Comparison of ENCODE assay signal across 33 cellular contexts in the genomic region with DNA sequence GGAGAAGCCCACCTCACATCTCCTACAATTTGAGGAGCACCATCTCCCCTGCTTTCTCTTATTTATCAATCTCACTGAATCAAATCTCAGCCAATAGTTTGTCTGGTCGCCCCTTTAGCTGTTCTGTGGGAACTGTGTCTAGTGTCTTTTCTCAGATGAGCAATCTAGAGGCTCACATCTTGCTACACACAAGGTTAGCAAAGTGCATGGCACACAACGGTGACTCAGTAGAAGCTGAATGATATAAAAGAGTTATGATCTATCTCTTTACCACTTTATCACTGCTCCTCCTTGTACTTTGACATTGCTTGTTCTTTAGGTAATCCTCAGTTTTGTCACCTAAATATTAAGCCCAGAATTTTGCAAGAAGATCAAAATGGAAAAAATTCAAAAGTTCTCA. TPM values are rescaled to one million over a fixed set of nuclear protein-coding genes. Genes with fewer than 3 reads are reported as not detected.
DNase-seq lines count a peak whose midpoint lies in the region; ATAC-seq and TF ChIP-seq lines count a peak whose summit lies in the region.
"Had no signal": no experiment of that assay in that cellular context is flagged by ENCODE, and none has a peak within 500 bp of the region (broad histone marks: within the 10 kb centered on the region; RNA-seq: fewer than 3 reads in every experiment).

No MANE protein-coding gene starts in this region.

- no peak for TF ChIP-seq CTCF in natural killer cell (IDR thresholded peaks at IDR 0.05)
- no peak for TF ChIP-seq CTCF in body of pancreas (IDR thresholded peaks at IDR 0.05)

- H3K36me3 Mint-ChIP-seq in activated naive CD4-positive, alpha-beta T cell treated with anti-CD3 and anti-CD28 coated beads, Interleukin-2, amount 10 ng/mL, durations not matched to agents 7 days and 5 days = peaks cover 22% of the 10 kb centered on the region
- peaks cover 35% of the 10 kb centered on the region for H3K36me3 Mint-ChIP-seq in activated CD8-positive, alpha-beta T cell treated with anti-CD3 and anti-CD28 coated beads, Interleukin-2, amount 10 ng/mL, durations not matched to agents 7 days and 5 days (ENCODE audit: low read depth)
- no peaks in the 10 kb centered on the region for H3K36me3 Mint-ChIP-seq in natural killer cell
- H3K36me3 Mint-ChIP-seq: brain, naive B cell had no signal

- H3K4me1 Mint-ChIP-seq in activated naive CD4-positive, alpha-beta T cell treated with anti-CD3 and anti-CD28 coated beads, Interleukin-2, amount 10 ng/mL, durations not matched to agents 7 days and 5 days = peaks cover 71% of the 10 kb centered on the region
- H3K4me1 Mint-ChIP-seq in activated CD8-positive, alpha-beta T cell treated with anti-CD3 and anti-CD28 coated beads, Interleukin-2, amount 10 ng/mL, durations not matched to agents 7 days and 5 days (ENCODE audit: low read depth) = peaks cover 78% of the 10 kb centered on the region
- H3K4me1 Mint-ChIP-seq in natural killer cell = peaks cover 64 to 67% of the 10 kb centered on the region in 2 donors
- H3K4me1 Mint-ChIP-seq: brain, GM23338, mesothelial cell of epicardium had no signal

- no peaks in the 10 kb centered on the region for H3K36me3 ChIP-seq in body of pancreas (replicated peaks in 1 of 2; ENCODE audit: insufficient read depth in 1 of 2, low read depth in 2 of 2)
- H3K36me3 ChIP-seq: esophagus squamous epithelium, heart right ventricle, prostate gland, right lobe of liver, vagina had no signal

- no peaks in the 10 kb centered on the region for H3K27me3 Mint-ChIP-seq in activated naive CD4-positive, alpha-beta T cell treated with anti-CD3 and anti-CD28 coated beads, Interleukin-2, amount 10 ng/mL, durations not matched to agents 7 days and 5 days
- H3K27me3 Mint-ChIP-seq in activated CD8-positive, alpha-beta T cell treated with anti-CD3 and anti-CD28 coated beads, Interleukin-2, amount 10 ng/mL, durations not matched to agents 7 days and 5 days (ENCODE audit: low read depth) = no peaks in the 10 kb centered on the region
- no peaks in the 10 kb centered on the region for H3K27me3 Mint-ChIP-seq in natural killer cell (ENCODE audit: low read depth in 2 of 2)
- H3K27me3 Mint-ChIP-seq: brain, naive B cell had no signal

- WGBS in body of pancreas, 2 donors = 82 to 89% methylated on average over 2 of the region's 2 CpGs

- no peak for ATAC-seq in activated CD8-positive, alpha-beta T cell treated with anti-CD3 and anti-CD28 coated beads, Interleukin-2, amount 10 ng/mL, durations not matched to agents 7 days and 5 days
- ATAC-seq in natural killer cell (peak in 1 of 3 donors; percentile 30), body of pancreas (no peak), GM18498 (IDR thresholded peaks at IDR 0.05; ENCODE audit: unreplicated experiment) (no peak)
- ATAC-seq: GM23338, heart right ventricle, HepG2, right lobe of liver, Right ventricle myocardium inferior had no signal

- no peaks in the 10 kb centered on the region for H3K9me3 ChIP-seq in body of pancreas
- H3K9me3 ChIP-seq: esophagus squamous epithelium, heart right ventricle, prostate gland, right lobe of liver, SK-N-SH, stomach, vagina had no signal

- H3K4me3 Mint-ChIP-seq in activated naive CD4-positive, alpha-beta T cell treated with anti-CD3 and anti-CD28 coated beads, Interleukin-2, amount 10 ng/mL, durations not matched to agents 7 days and 5 days = no peak overlapping the region
- H3K4me3 Mint-ChIP-seq in activated CD8-positive, alpha-beta T cell treated with anti-CD3 and anti-CD28 coated beads, Interleukin-2, amount 10 ng/mL, durations not matched to agents 7 days and 5 days = no peak overlapping the region
- H3K4me3 Mint-ChIP-seq in natural killer cell = peak overlapping the region; percentile 68
- H3K4me3 Mint-ChIP-seq: brain, GM23338, mesothelial cell of epicardium had no signal

- H3K4me1 ChIP-seq in body of pancreas = no peaks in the 10 kb centered on the region
- H3K4me1 ChIP-seq: prostate gland had no signal

- POLR2A ChIA-PET in activated CD8-positive, alpha-beta T cell treated with anti-CD3 and anti-CD28 coated beads, Interleukin-2, amount 10 ng/mL, durations not matched to agents 7 days and 5 days (lab: Charles Lee) = no interaction called here

- CTCF ChIA-PET in activated naive CD4-positive, alpha-beta T cell treated with anti-CD3 and anti-CD28 coated beads, Interleukin-2, amount 10 ng/mL, durations not matched to agents 7 days and 5 days (lab: Charles Lee) = no interaction called here
- CTCF ChIA-PET in activated CD8-positive, alpha-beta T cell treated with anti-CD3 and anti-CD28 coated beads, Interleukin-2, amount 10 ng/mL, durations not matched to agents 7 days and 5 days (lab: Charles Lee) = interaction anchor here (2.0 kb wide), 1 partner anchor 18 kb away, joined by 11 read pairs; no protein-coding TSS in a partner anchor

- H3K27ac Mint-ChIP-seq in activated naive CD4-positive, alpha-beta T cell treated with anti-CD3 and anti-CD28 coated beads, Interleukin-2, amount 10 ng/mL, durations not matched to agents 7 days and 5 days = peak overlapping the region; percentile 39
- H3K27ac Mint-ChIP-seq in activated CD8-positive, alpha-beta T cell treated with anti-CD3 and anti-CD28 coated beads, Interleukin-2, amount 10 ng/mL, durations not matched to agents 7 days and 5 days = peak overlapping the region; percentile 37
- peak overlapping the region; percentile 84 to 96 for H3K27ac Mint-ChIP-seq in natural killer cell
- H3K27ac Mint-ChIP-seq: brain, GM23338, mesothelial cell of epicardium had no signal

- intact Hi-C loops in natural killer cell (cut with micrococcal nuclease) (no loop called here), body of pancreas (cut with DNase I) (no loop called here)

- no peak for DNase-seq in activated naive CD4-positive, alpha-beta T cell treated with anti-CD3 and anti-CD28 coated beads, Interleukin-2, amount 10 ng/mL, durations not matched to agents 7 days and 5 days
- DNase-seq in activated naive CD4-positive, alpha-beta T cell treated with anti-CD3 and anti-CD28 coated beads, Interleukin-2, amount 50 U/mL, for 16 hours = no peak
- DNase-seq in ELR (ENCODE audit: low read depth) (peak; percentile 20), natural killer cell (no peak), body of pancreas (no peak), GM03348 (ENCODE audit: low spot score) (no peak)
- no peak for DNase-seq in activated CD8-positive, alpha-beta T cell treated with anti-CD3 and anti-CD28 coated beads, Interleukin-2, amount 10 ng/mL, durations not matched to agents 7 days and 5 days
- DNase-seq: activated CD4-positive, alpha-beta T cell treated with anti-CD3 and anti-CD28 coated beads for 48 hours; cerebellar nuclear complex; DMS153; esophagus squamous epithelium; foreskin melanocyte; heart right ventricle; kidney; MV-4-11; naive B cell; NCI-H1436; NCI-H2081; NCI-H2227 treated with DMSO at 0.1 percent for 48 hours; occipital lobe; PC-9; right lobe of liver; SK-N-SH; stimulated activated CD4-positive, alpha-beta T cell treated with anti-CD3 and anti-CD28 coated beads, Interleukin-2, amount 100 ng/mL, for 48 hours; stomach had no signal

- no peak overlapping the region for H3K4me3 ChIP-seq in body of pancreas
- H3K4me3 ChIP-seq: esophagus squamous epithelium, GM23338, heart right ventricle, PC-9, prostate gland, right lobe of liver, stomach, vagina had no signal

- H3K27me3 ChIP-seq in body of pancreas = no peaks in the 10 kb centered on the region
- H3K27me3 ChIP-seq: esophagus squamous epithelium, heart right ventricle, right lobe of liver, stomach, vagina had no signal

- H3K27ac ChIP-seq in body of pancreas = no peak overlapping the region
- H3K27ac ChIP-seq: esophagus squamous epithelium, heart right ventricle, PC-9, prostate gland, right lobe of liver, stomach, vagina had no signal

- peaks cover 2% of the 10 kb centered on the region for H3K9me3 Mint-ChIP-seq in activated naive CD4-positive, alpha-beta T cell treated with anti-CD3 and anti-CD28 coated beads, Interleukin-2, amount 10 ng/mL, durations not matched to agents 7 days and 5 days
- H3K9me3 Mint-ChIP-seq in activated CD8-positive, alpha-beta T cell treated with anti-CD3 and anti-CD28 coated beads, Interleukin-2, amount 10 ng/mL, durations not matched to agents 7 days and 5 days (ENCODE audit: insufficient read depth) = peaks cover 3% of the 10 kb centered on the region
- no peaks in the 10 kb centered on the region for H3K9me3 Mint-ChIP-seq in natural killer cell
- H3K9me3 Mint-ChIP-seq: brain, GM23338, mesothelial cell of epicardium, naive B cell had no signal

- TF ChIP-seq POLR2A in body of pancreas (IDR thresholded peaks at IDR 0.05) = no peak

RNA-seq across cellular contexts. Expression of gene COLQ, which starts 16.8 kb away (rescaled TPM):
- 1 to 10 TPM; 5.3 to 6.0 TPM for total RNA-seq in activated CD8-positive, alpha-beta T cell treated with anti-CD3 and anti-CD28 coated beads, Interleukin-2, amount 10 ng/mL, durations not matched to agents 7 days and 5 days
- 10 to 100 TPM; 37.7 to 60.7 (median 55.8) TPM for total RNA-seq in natural killer cell
- 1 to 10 TPM; 1.8 to 5.3 TPM for total RNA-seq in body of pancreas

Comparison
In these comparisons a context has a peak if more than half of its experiments do, and no peak if none do; other contexts are left out.
1. H3K27ac Mint-ChIP-seq: peak in every context shown above with its lines; median percentile 90 in natural killer cell; 39 in activated naive CD4-positive, alpha-beta T cell treated with anti-CD3 and anti-CD28 coated beads, Interleukin-2, amount 10 ng/mL, durations not matched to agents 7 days and 5 days; 37 in activated CD8-positive, alpha-beta T cell treated with anti-CD3 and anti-CD28 coated beads, Interleukin-2, amount 10 ng/mL, durations not matched to agents 7 days and 5 days.
2. RNA of gene COLQ, which starts 16.8 kb away (total RNA-seq): 37.7 to 60.7 TPM in natural killer cell; 5.3 to 6.0 TPM in activated CD8-positive, alpha-beta T cell treated with anti-CD3 and anti-CD28 coated beads, Interleukin-2, amount 10 ng/mL, durations not matched to agents 7 days and 5 days and 1.8 to 5.3 TPM in body of pancreas; every median in the first group is over 4 times any median in the second.